Comparison of ENCODE assay signal across 31 cellular contexts in genomic region chr18:62497171-62497783, GRCh38.
"Had no signal": no experiment of that assay in that cellular context is flagged by ENCODE, and none has a peak within 500 bp of the region (broad histone marks: within the 10 kb centered on the region; RNA-seq: fewer than 3 reads in every experiment).

No MANE protein-coding gene starts in this region.

- H3K9me3 ChIP-seq: adrenal gland, body of pancreas, gastroesophageal sphincter, pancreas, prostate gland, sigmoid colon, thyroid gland, upper lobe of left lung, vagina had no signal

- H2AFZ ChIP-seq: hepatocyte had no signal

- H3K27ac ChIP-seq: adrenal gland, body of pancreas, coronary artery, dorsolateral prefrontal cortex, gastroesophageal sphincter, hepatocyte, pancreas, prostate gland, sigmoid colon, thyroid gland, upper lobe of left lung, vagina had no signal

- H3K4me3 ChIP-seq: adrenal gland, body of pancreas, coronary artery, dorsolateral prefrontal cortex, gastroesophageal sphincter, hepatocyte, pancreas, prostate gland, sigmoid colon, smooth muscle cell, thyroid gland, upper lobe of left lung, vagina had no signal

- H3K27me3 ChIP-seq: adrenal gland, body of pancreas, dorsolateral prefrontal cortex, gastroesophageal sphincter, hepatocyte, pancreas, sigmoid colon, thyroid gland, upper lobe of left lung, vagina had no signal

- H3K36me3 ChIP-seq: adrenal gland, gastroesophageal sphincter, pancreas, prostate gland, sigmoid colon, thyroid gland, upper lobe of left lung, vagina had no signal

- H3K4me2 ChIP-seq: hepatocyte, smooth muscle cell had no signal

- H3K79me2 ChIP-seq: hepatocyte had no signal

- ATAC-seq: body of pancreas; gastroesophageal sphincter; naive thymus-derived CD8-positive, alpha-beta T cell; stimulated activated memory B cell treated with anti-CD40 and anti-IgM and Interleukin-4, amounts not matched to agents 10 μg/mL and 1 μg/mL and 100 μg/mL, for 72 hours; stimulated activated naive CD8-positive, alpha-beta T cell treated with anti-CD3 and anti-CD28 coated beads, Interleukin-15, amount 100 ng/mL, for 72 hours had no signal

- DNase-seq: activated B cell treated with CpG ODN at 0.5 μM for 24 hours; activated CD4-positive, alpha-beta T cell treated with anti-CD3 and anti-CD28 coated beads, Interleukin-2, amount 50 U/mL, for 4 hours; activated CD8-positive, alpha-beta memory T cell treated with anti-CD3 and anti-CD28 coated beads for 24 hours; activated effector memory CD4-positive, alpha-beta T cell treated with Interleukin-2 at 50 U/mL for 16 hours; activated naive CD4-positive, alpha-beta T cell treated with Interleukin-2 at 50 U/mL for 16 hours; adrenal gland; aorta; body of pancreas; dorsolateral prefrontal cortex; effector memory CD4-positive, alpha-beta T cell; islet precursor cell; naive thymus-derived CD8-positive, alpha-beta T cell; nucleus accumbens; pancreas; retina; sigmoid colon; stimulated activated CD4-positive, alpha-beta T cell treated with anti-CD3 and anti-CD28 coated beads, Interleukin-1b, Interleukin-23, amount 100 ng/mL, for 48 hours; stimulated activated CD4-positive, alpha-beta T cell treated with anti-CD3 and anti-CD28 coated beads, Interleukin-4, amount 100 ng/mL, for 4 hours; stimulated activated CD8-positive, alpha-beta memory T cell treated with anti-CD3 and anti-CD28 coated beads, Interleukin-4, amount 100 ng/mL, for 48 hours; stimulated activated naive CD8-positive, alpha-beta T cell treated with anti-CD3 and anti-CD28 coated beads, Interleukin-15, amount 100 ng/mL, for 72 hours; substantia nigra; T-helper 2 cell; thyroid gland; upper lobe of left lung had no signal

- H3K4me1 ChIP-seq: adrenal gland, gastroesophageal sphincter, pancreas, prostate gland, sigmoid colon, thyroid gland, vagina had no signal

- FAIRE-seq: pancreas had no signal
